ENCODE assay signal across 1 cellular context in genomic region chr13:38641164-38641948, GRCh38.
TF ChIP-seq lines count a peak whose summit lies in the region.

No MANE protein-coding gene starts in this region.

TF ChIP-seq in GM23338, 12 proteins besides CTCF, POLR2A, EP300 and RAD21:
- no peak for TF ChIP-seq ZNF462 (CRISPR knock-in tag; IDR thresholded peaks at IDR 0.05)
- TF ChIP-seq, protein P1, sequence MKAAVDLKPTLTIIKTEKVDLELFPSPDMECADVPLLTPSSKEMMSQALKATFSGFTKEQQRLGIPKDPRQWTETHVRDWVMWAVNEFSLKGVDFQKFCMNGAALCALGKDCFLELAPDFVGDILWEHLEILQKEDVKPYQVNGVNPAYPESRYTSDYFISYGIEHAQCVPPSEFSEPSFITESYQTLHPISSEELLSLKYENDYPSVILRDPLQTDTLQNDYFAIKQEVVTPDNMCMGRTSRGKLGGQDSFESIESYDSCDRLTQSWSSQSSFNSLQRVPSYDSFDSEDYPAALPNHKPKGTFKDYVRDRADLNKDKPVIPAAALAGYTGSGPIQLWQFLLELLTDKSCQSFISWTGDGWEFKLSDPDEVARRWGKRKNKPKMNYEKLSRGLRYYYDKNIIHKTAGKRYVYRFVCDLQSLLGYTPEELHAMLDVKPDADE (IDR thresholded peaks at IDR 0.05): no peak
- no peak for TF ChIP-seq STAT1 (IDR thresholded peaks at IDR 0.05; ENCODE audit: unreplicated experiment)
- TF ChIP-seq POLR2AphosphoS5 (IDR thresholded peaks at IDR 0.05; ENCODE audit: low read depth): no peak
- no peak for TF ChIP-seq CREB1 (CRISPR knock-in tag; IDR thresholded peaks at IDR 0.05; ENCODE audit: low read depth)
- TF ChIP-seq, protein P2, sequence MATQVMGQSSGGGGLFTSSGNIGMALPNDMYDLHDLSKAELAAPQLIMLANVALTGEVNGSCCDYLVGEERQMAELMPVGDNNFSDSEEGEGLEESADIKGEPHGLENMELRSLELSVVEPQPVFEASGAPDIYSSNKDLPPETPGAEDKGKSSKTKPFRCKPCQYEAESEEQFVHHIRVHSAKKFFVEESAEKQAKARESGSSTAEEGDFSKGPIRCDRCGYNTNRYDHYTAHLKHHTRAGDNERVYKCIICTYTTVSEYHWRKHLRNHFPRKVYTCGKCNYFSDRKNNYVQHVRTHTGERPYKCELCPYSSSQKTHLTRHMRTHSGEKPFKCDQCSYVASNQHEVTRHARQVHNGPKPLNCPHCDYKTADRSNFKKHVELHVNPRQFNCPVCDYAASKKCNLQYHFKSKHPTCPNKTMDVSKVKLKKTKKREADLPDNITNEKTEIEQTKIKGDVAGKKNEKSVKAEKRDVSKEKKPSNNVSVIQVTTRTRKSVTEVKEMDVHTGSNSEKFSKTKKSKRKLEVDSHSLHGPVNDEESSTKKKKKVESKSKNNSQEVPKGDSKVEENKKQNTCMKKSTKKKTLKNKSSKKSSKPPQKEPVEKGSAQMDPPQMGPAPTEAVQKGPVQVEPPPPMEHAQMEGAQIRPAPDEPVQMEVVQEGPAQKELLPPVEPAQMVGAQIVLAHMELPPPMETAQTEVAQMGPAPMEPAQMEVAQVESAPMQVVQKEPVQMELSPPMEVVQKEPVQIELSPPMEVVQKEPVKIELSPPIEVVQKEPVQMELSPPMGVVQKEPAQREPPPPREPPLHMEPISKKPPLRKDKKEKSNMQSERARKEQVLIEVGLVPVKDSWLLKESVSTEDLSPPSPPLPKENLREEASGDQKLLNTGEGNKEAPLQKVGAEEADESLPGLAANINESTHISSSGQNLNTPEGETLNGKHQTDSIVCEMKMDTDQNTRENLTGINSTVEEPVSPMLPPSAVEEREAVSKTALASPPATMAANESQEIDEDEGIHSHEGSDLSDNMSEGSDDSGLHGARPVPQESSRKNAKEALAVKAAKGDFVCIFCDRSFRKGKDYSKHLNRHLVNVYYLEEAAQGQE (IDR thresholded peaks at IDR 0.05; ENCODE audit: unreplicated experiment): no peak
- TF ChIP-seq ZNF331 (CRISPR knock-in tag; IDR thresholded peaks at IDR 0.05; ENCODE audit: low read depth): no peak
- no peak for TF ChIP-seq NANOG (IDR thresholded peaks at IDR 0.05; ENCODE audit: borderline replicate concordance)
- no peak for TF ChIP-seq EZH2phosphoT487 (IDR thresholded peaks at IDR 0.05; ENCODE audit: unreplicated experiment)
- TF ChIP-seq JUNB (IDR thresholded peaks at IDR 0.05; ENCODE audit: unreplicated experiment): no peak
- TF ChIP-seq EZH2 (IDR thresholded peaks at IDR 0.05; ENCODE audit: low read depth, unreplicated experiment): no peak
- no peak for TF ChIP-seq ZNF114 (CRISPR knock-in tag; IDR thresholded peaks at IDR 0.05)
